ENCODE assay signal across 8 cellular contexts in the genomic region with DNA sequence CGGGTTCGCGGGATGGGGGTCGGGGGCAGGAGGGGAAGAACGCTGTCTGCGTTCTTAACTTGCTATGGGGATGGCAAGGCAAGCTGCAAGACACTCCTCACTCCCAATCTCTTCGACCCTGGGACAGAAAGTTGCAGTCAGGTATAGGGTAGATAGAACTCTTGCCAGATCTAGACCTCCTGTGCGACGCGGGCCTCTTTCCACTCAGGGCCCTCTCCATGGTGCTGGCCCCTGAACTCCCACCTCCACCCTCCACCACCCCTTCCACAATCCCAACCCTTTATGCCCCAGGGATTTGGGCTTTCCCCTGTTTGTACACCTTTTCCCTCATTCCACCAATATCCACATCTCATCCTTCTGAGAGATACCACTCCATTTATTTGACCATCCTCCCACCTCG. TPM values are rescaled to one million over a fixed set of nuclear protein-coding genes. Genes with fewer than 3 reads are reported as not detected.
DNase-seq lines count a peak whose midpoint lies in the region; ATAC-seq, FAIRE-seq and TF ChIP-seq lines count a peak whose summit lies in the region.

No MANE protein-coding gene starts in this region.

- POLR2A ChIA-PET in AG04449 (lab: Yijun Ruan, JAX): no interaction called here

- TF ChIP-seq CTCF in AG04449 (IDR thresholded peaks at IDR 0.05; ENCODE audit: insufficient read depth, low read length, missing control alignments): no peak
- TF ChIP-seq CTCF in bronchial epithelial cell (IDR thresholded peaks at IDR 0.05; ENCODE audit: insufficient read depth, low read length, severe bottlenecking): no peak

- peaks cover 1% of the 10 kb centered on the region for H3K36me3 Mint-ChIP-seq in IgD-negative memory B cell

- peaks cover 20 to 32% (median 22%) of the 10 kb centered on the region in 3 donors for H3K4me1 Mint-ChIP-seq in IgD-negative memory B cell

- H3K27ac ChIP-seq in muscle layer of duodenum (ENCODE audit: low read length): peak overlapping the region; percentile 80

- H3K9me3 ChIP-seq in muscle layer of duodenum (ENCODE audit: control insufficient read depth in 1 of 2, low read length in 2 of 2): no peaks in the 10 kb centered on the region

- H3K4me3 Mint-ChIP-seq in IgD-negative memory B cell: peak overlapping the region; percentile 84 to 94 (median 91)

- peaks cover 2% of the 10 kb centered on the region for H3K36me3 ChIP-seq in bronchial epithelial cell (ENCODE audit: control insufficient read depth, insufficient read depth, low read length)
- H3K36me3 ChIP-seq in muscle layer of duodenum (ENCODE audit: control insufficient read depth in 1 of 2, insufficient read depth in 2 of 2, low read length in 2 of 2): peaks cover 4 to 19% of the 10 kb centered on the region in 2 donors

- ATAC-seq in GM21619 (IDR thresholded peaks at IDR 0.05; ENCODE audit: unreplicated experiment) (no peak), HG03025 (IDR thresholded peaks at IDR 0.05; ENCODE audit: low FRiP score, unreplicated experiment) (no peak), GM19463 (IDR thresholded peaks at IDR 0.05; ENCODE audit: unreplicated experiment) (no peak)

- CTCF ChIA-PET in AG04449 (lab: Yijun Ruan, JAX): interaction anchor here (0.7 to 5.6 kb wide), 8 partner anchors 9 to 34 kb away, joined by 3 to 58 read pairs (median 5); a partner anchor contains a TSS

- FAIRE-seq in bronchial epithelial cell (lab: Jason Lieb, UNC) (no peak), GM19239 (lab: Jason Lieb, UNC) (no peak)

- DNase-seq in AG04449 (ENCODE audit: low read depth, low spot score): no peak
- DNase-seq in bronchial epithelial cell (ENCODE audit: low read depth): no peak
- DNase-seq in GM19239 (ENCODE audit: insufficient read length, low spot score): no peak

- H3K27me3 ChIP-seq in bronchial epithelial cell (ENCODE audit: control insufficient read depth, insufficient read depth, low read length): no peaks in the 10 kb centered on the region
- no peaks in the 10 kb centered on the region for H3K27me3 ChIP-seq in muscle layer of duodenum (ENCODE audit: low read depth, low read length)

- no peaks in the 10 kb centered on the region for H3K27me3 Mint-ChIP-seq in IgD-negative memory B cell

- peaks cover 4 to 32% of the 10 kb centered on the region in 2 donors for H3K4me1 ChIP-seq in muscle layer of duodenum (ENCODE audit: control insufficient read depth in 1 of 2, insufficient read depth in 2 of 2, low read length in 2 of 2)

- H3K9me3 Mint-ChIP-seq in IgD-negative memory B cell: no peaks in the 10 kb centered on the region

- H3K27ac Mint-ChIP-seq in IgD-negative memory B cell: peak overlapping the region; percentile 65 to 97 (median 95)

- peak overlapping the region; percentile 78 for H3K4me3 ChIP-seq in AG04449 (ENCODE audit: low read depth, low read length)
- H3K4me3 ChIP-seq in bronchial epithelial cell (ENCODE audit: low read depth, low read length): peak overlapping the region; percentile 59
- H3K4me3 ChIP-seq in muscle layer of duodenum (ENCODE audit: low read depth in 1 of 2, low read length in 2 of 2): peak overlapping the region; percentile 81 to 84

RNA-seq across cellular contexts. Expression of a gene that starts 0.8 kb away (rescaled TPM):
- polyA plus RNA-seq in IgD-negative memory B cell: 6.5 TPM
- 25.3 and 40.5 TPM in 2 replicates for total RNA-seq in bronchial epithelial cell

RNA-seq across cellular contexts. Expression of a gene that starts 3.2 kb away (rescaled TPM):
- 104 TPM for polyA plus RNA-seq in IgD-negative memory B cell
- total RNA-seq in bronchial epithelial cell: 102 and 158 TPM in 2 replicates

RNA-seq across cellular contexts. Expression of a gene that starts 4.9 kb away (rescaled TPM):
- not detected for polyA plus RNA-seq in IgD-negative memory B cell
- total RNA-seq in bronchial epithelial cell: 0.13 and 0.26 TPM in 2 replicates

RNA-seq across cellular contexts. Expression of a gene that starts 33.2 kb away (rescaled TPM):
- 19.6 TPM for polyA plus RNA-seq in IgD-negative memory B cell
- 6.8 and 11.3 TPM in 2 replicates for total RNA-seq in bronchial epithelial cell

RNA-seq across cellular contexts. Expression of a gene that starts 35.7 kb away (rescaled TPM):
- 81.9 TPM for polyA plus RNA-seq in IgD-negative memory B cell
- total RNA-seq in bronchial epithelial cell: 14.0 and 20.4 TPM in 2 replicates
